Comparison of ENCODE assay signal across 33 cellular contexts in genomic region chr13:53004605-53005004, GRCh38. TPM values are rescaled to one million over a fixed set of nuclear protein-coding genes. Genes with fewer than 3 reads are reported as not detected.
DNase-seq lines count a peak whose midpoint lies in the region; ATAC-seq, FAIRE-seq and TF ChIP-seq lines count a peak whose summit lies in the region.
"Had no signal": no experiment of that assay in that cellular context is flagged by ENCODE, and none has a peak within 500 bp of the region (broad histone marks: within the 10 kb centered on the region; RNA-seq: fewer than 3 reads in every experiment).

No MANE protein-coding gene starts in this region.

- FAIRE-seq in D721Med (lab: Jason Lieb, UNC) = no peak
- FAIRE-seq: A549, bronchial epithelial cell, GM19239, H54, keratinocyte had no signal

- no peak overlapping the region for H3K4me3 Mint-ChIP-seq in endodermal cell
- H3K4me3 Mint-ChIP-seq: activated CD8-positive, alpha-beta T cell treated with anti-CD3 and anti-CD28 coated beads for 36 hours; CD4-positive, alpha-beta memory T cell; naive thymus-derived CD8-positive, alpha-beta T cell; stimulated activated naive CD8-positive, alpha-beta T cell treated with anti-CD3 and anti-CD28 coated beads, Interleukin-15, amount 100 ng/mL, for 72 hours had no signal

- peak; percentile 28 for DNase-seq in NCI-H146 (lab: John Stamatoyannopoulos, UW)
- no peak for DNase-seq in NCI-H146 treated with DMSO at 0.1 percent for 48 hours (lab: John Stamatoyannopoulos, UW; ENCODE audit: unreplicated experiment)
- DNase-seq in D721Med (ENCODE audit: insufficient read length, low spot score) = no peak
- DNase-seq in NCI-H524 (lab: John Stamatoyannopoulos, UW) = peak; percentile 13 to 73
- no peak for DNase-seq in endodermal cell
- DNase-seq in putamen (ENCODE audit: low spot score) = no peak
- no peak for DNase-seq in foreskin keratinocyte
- DNase-seq in iPS-NIHi11 (ENCODE audit: low spot score) = no peak
- DNase-seq: activated CD8-positive, alpha-beta T cell treated with anti-CD3 and anti-CD28 coated beads for 36 hours; AML-193; anterior cingulate cortex; CD4-positive, alpha-beta memory T cell; DMS79; effector CD8-positive, alpha-beta T cell; GF-D8; IMR-90; midbrain; naive thymus-derived CD8-positive, alpha-beta T cell; NCI-H226; SIG-M5; stimulated activated naive CD8-positive, alpha-beta T cell treated with anti-CD3 and anti-CD28 coated beads, Interleukin-15, amount 100 ng/mL, for 72 hours had no signal

- H3K9me3 Mint-ChIP-seq in endodermal cell = no peaks in the 10 kb centered on the region
- H3K9me3 Mint-ChIP-seq: activated CD8-positive, alpha-beta T cell treated with anti-CD3 and anti-CD28 coated beads for 36 hours; stimulated activated naive CD8-positive, alpha-beta T cell treated with anti-CD3 and anti-CD28 coated beads, Interleukin-15, amount 100 ng/mL, for 72 hours had no signal

- H3K27me3 ChIP-seq in endodermal cell (ENCODE audit: control insufficient read depth, insufficient read depth, low read length, poor library complexity, severe bottlenecking) (peaks cover 2% of the 10 kb centered on the region), foreskin keratinocyte (peaks cover 25% of the 10 kb centered on the region)
- H3K27me3 ChIP-seq: thyroid gland, vagina had no signal

- H3K36me3 Mint-ChIP-seq in endodermal cell (ENCODE audit: low read depth) = no peaks in the 10 kb centered on the region
- H3K36me3 Mint-ChIP-seq: activated naive CD4-positive, alpha-beta T cell treated with anti-CD3 and anti-CD28 coated beads, Interleukin-2, amount 50 U/mL, for 72 hours; CD4-positive, alpha-beta memory T cell; naive thymus-derived CD8-positive, alpha-beta T cell had no signal

- H3K36me3 ChIP-seq in endodermal cell (ENCODE audit: control insufficient read depth, insufficient read depth, low read length) = no peaks in the 10 kb centered on the region
- H3K36me3 ChIP-seq: thyroid gland, vagina had no signal

- H3K27ac Mint-ChIP-seq in endodermal cell = no peak overlapping the region
- H3K27ac Mint-ChIP-seq: activated CD8-positive, alpha-beta T cell treated with anti-CD3 and anti-CD28 coated beads for 36 hours; activated naive CD4-positive, alpha-beta T cell treated with anti-CD3 and anti-CD28 coated beads, Interleukin-2, amount 50 U/mL, for 72 hours; CD4-positive, alpha-beta memory T cell; naive thymus-derived CD8-positive, alpha-beta T cell; stimulated activated naive CD8-positive, alpha-beta T cell treated with anti-CD3 and anti-CD28 coated beads, Interleukin-15, amount 100 ng/mL, for 72 hours had no signal

- peak; percentile 3 for TF ChIP-seq CTCF in D721Med (IDR thresholded peaks at IDR 0.05; ENCODE audit: insufficient read depth, missing control alignments)
- peak; percentile 50 for TF ChIP-seq CTCF in endodermal cell (conservative IDR thresholded peaks at IDR 0.05)
- no peak for TF ChIP-seq CTCF in foreskin keratinocyte (conservative IDR thresholded peaks at IDR 0.05)

- no peaks in the 10 kb centered on the region for H3K27me3 Mint-ChIP-seq in endodermal cell (ENCODE audit: insufficient read depth)

- H3K4me1 Mint-ChIP-seq in endodermal cell = no peaks in the 10 kb centered on the region
- H3K4me1 Mint-ChIP-seq: CD4-positive, alpha-beta memory T cell had no signal

- no peak for ATAC-seq in foreskin keratinocyte
- ATAC-seq: A549; activated CD4-positive, CD25-positive, alpha-beta regulatory T cell treated with anti-CD3 and anti-CD28 coated beads, Interleukin-2, amount 50 U/mL, for 24 hours; activated CD8-positive, alpha-beta T cell treated with anti-CD3 and anti-CD28 coated beads for 36 hours; activated naive CD4-positive, alpha-beta T cell treated with anti-CD3 and anti-CD28 coated beads, Interleukin-2, amount 50 U/mL, for 72 hours; naive thymus-derived CD8-positive, alpha-beta T cell; Panc1; stimulated activated naive CD8-positive, alpha-beta T cell treated with anti-CD3 and anti-CD28 coated beads, Interleukin-15, amount 100 ng/mL, for 72 hours had no signal

- H3K4me1 ChIP-seq in endodermal cell (ENCODE audit: control insufficient read depth, insufficient read depth, low read length) = no peaks in the 10 kb centered on the region
- H3K4me1 ChIP-seq in foreskin keratinocyte = no peaks in the 10 kb centered on the region
- H3K4me1 ChIP-seq: A549 had no signal

- no peak overlapping the region for H3K27ac ChIP-seq in endodermal cell (ENCODE audit: low read depth, low read length)
- no peak overlapping the region for H3K27ac ChIP-seq in foreskin keratinocyte
- H3K27ac ChIP-seq: A549, skin epidermis, thyroid gland, vagina had no signal

- H3K9ac ChIP-seq in endodermal cell (ENCODE audit: extremely low read depth, low read length, poor library complexity, severe bottlenecking) = no peak overlapping the region

- no peak overlapping the region for H3K4me3 ChIP-seq in endodermal cell (ENCODE audit: low read length)
- H3K4me3 ChIP-seq: A549, skin epidermis, thyroid gland, vagina had no signal

- H3K9me3 ChIP-seq in endodermal cell (ENCODE audit: control insufficient read depth, low read length) = no peaks in the 10 kb centered on the region
- H3K9me3 ChIP-seq: A549, thyroid gland, vagina had no signal

- 94% methylated on average over 2 of the region's 2 CpGs; no CpG with 5 or more reads in 1 of the 2 experiments for WGBS in endodermal cell (ENCODE audit: insufficient coverage in 1 of 2, insufficient read length in 1 of 2), 2 experiments

RNA-seq across cellular contexts. Expression of gene OLFM4, which starts 24.0 kb away (rescaled TPM):
- total RNA-seq in endodermal cell (not detected), foreskin keratinocyte (not detected in 2 replicates)
- not detected for polyA plus RNA-seq in endodermal cell (2013, experiment 1 of 2)
- 0.12 TPM for polyA plus RNA-seq in endodermal cell (2013, experiment 2 of 2)
- polyA plus RNA-seq in foreskin keratinocyte = not detected in 2 replicates
- total RNA-seq: activated CD8-positive, alpha-beta T cell treated with anti-CD3 and anti-CD28 coated beads for 36 hours; activated naive CD4-positive, alpha-beta T cell treated with anti-CD3 and anti-CD28 coated beads, Interleukin-2, amount 50 U/mL, for 72 hours; bronchial epithelial cell; CD4-positive, alpha-beta memory T cell; epithelial cell of proximal tubule; IMR-90; naive thymus-derived CD8-positive, alpha-beta T cell had no signal
- polyA plus RNA-seq: A549; CD4-positive, alpha-beta memory T cell; IMR-90; keratinocyte; naive thymus-derived CD8-positive, alpha-beta T cell had no signal

Comparison
In these comparisons a context has a peak if more than half of its experiments do, and no peak if none do; other contexts are left out.
1. DNase-seq: peak in NCI-H146 (single experiment) and NCI-H524 (2 of 2); none in NCI-H146 treated with DMSO at 0.1 percent for 48 hours (single experiment), D721Med (single experiment), endodermal cell (single experiment), putamen (single experiment), foreskin keratinocyte (0 of 2) and iPS-NIHi11 (single experiment).